In genomic region chr4:17528526-17529165, GRCh38 we compare ENCODE assay signal across 36 cellular contexts. TPM values are rescaled to one million over a fixed set of nuclear protein-coding genes. Genes with fewer than 3 reads are reported as not detected.
"Had no signal": no experiment of that assay in that cellular context is flagged by ENCODE, and none has a peak within 500 bp of the region (broad histone marks: within the 10 kb centered on the region; RNA-seq: fewer than 3 reads in every experiment).

No MANE protein-coding gene starts in this region.

- H2AFZ ChIP-seq: hepatocyte, neural progenitor cell had no signal

- H3K9me3 ChIP-seq: heart right ventricle, left ventricle myocardium inferior, ovary, prostate gland, sigmoid colon, tibial nerve, upper lobe of left lung, vagina had no signal

- H3K4me3 Mint-ChIP-seq: mesothelial cell of epicardium; naive thymus-derived CD8-positive, alpha-beta T cell; nephron progenitor cell; neural progenitor cell; stimulated activated memory B cell treated with anti-CD40 and anti-IgM and Interleukin-4, amounts not matched to agents 10 μg/mL and 1 μg/mL and 100 μg/mL, for 72 hours; stimulated activated naive CD8-positive, alpha-beta T cell treated with anti-CD3 and anti-CD28 coated beads, Interleukin-15, amount 100 ng/mL, for 72 hours had no signal

- H3K27ac Mint-ChIP-seq: mesothelial cell of epicardium; naive thymus-derived CD8-positive, alpha-beta T cell; nephron progenitor cell; neural progenitor cell; stimulated activated memory B cell treated with anti-CD40 and anti-IgM and Interleukin-4, amounts not matched to agents 10 μg/mL and 1 μg/mL and 100 μg/mL, for 72 hours; stimulated activated naive CD8-positive, alpha-beta T cell treated with anti-CD3 and anti-CD28 coated beads, Interleukin-15, amount 100 ng/mL, for 72 hours had no signal

- ATAC-seq: naive thymus-derived CD8-positive, alpha-beta T cell; right cardiac atrium; stimulated activated memory B cell treated with anti-CD40 and anti-IgM and Interleukin-4, amounts not matched to agents 10 μg/mL and 1 μg/mL and 100 μg/mL, for 72 hours; stimulated activated naive CD8-positive, alpha-beta T cell treated with anti-CD3 and anti-CD28 coated beads, Interleukin-15, amount 100 ng/mL, for 72 hours had no signal

- H3K36me3 ChIP-seq: heart right ventricle, left ventricle myocardium inferior, neural progenitor cell, ovary, prostate gland, sigmoid colon, tibial nerve, upper lobe of left lung, vagina had no signal

- H3K9me3 Mint-ChIP-seq: mesothelial cell of epicardium; naive thymus-derived CD8-positive, alpha-beta T cell; nephron progenitor cell; neural progenitor cell; stimulated activated memory B cell treated with anti-CD40 and anti-IgM and Interleukin-4, amounts not matched to agents 10 μg/mL and 1 μg/mL and 100 μg/mL, for 72 hours; stimulated activated naive CD8-positive, alpha-beta T cell treated with anti-CD3 and anti-CD28 coated beads, Interleukin-15, amount 100 ng/mL, for 72 hours had no signal

- H3K4me2 ChIP-seq: hepatocyte, neural progenitor cell, smooth muscle cell had no signal

- H3K36me3 Mint-ChIP-seq: mesothelial cell of epicardium; naive thymus-derived CD8-positive, alpha-beta T cell; neural progenitor cell; stimulated activated memory B cell treated with anti-CD40 and anti-IgM and Interleukin-4, amounts not matched to agents 10 μg/mL and 1 μg/mL and 100 μg/mL, for 72 hours had no signal

- H3K9ac ChIP-seq: neural progenitor cell had no signal

- H3K4me3 ChIP-seq: heart right ventricle, hepatocyte, left ventricle myocardium inferior, lung, neural progenitor cell, ovary, prostate gland, sigmoid colon, smooth muscle cell, tibial nerve, upper lobe of left lung, vagina had no signal

- H3K4me1 ChIP-seq: heart right ventricle, left ventricle myocardium inferior, neural progenitor cell, prostate gland, sigmoid colon, tibial nerve, vagina had no signal

- DNase-seq: heart right ventricle; islet precursor cell; left ventricle myocardium inferior; mesendoderm; naive thymus-derived CD8-positive, alpha-beta T cell; nephron progenitor cell; ovary; posterior cingulate gyrus; retina; right cardiac atrium; sigmoid colon; stimulated activated CD4-positive, alpha-beta T cell treated with anti-CD3 and anti-CD28 coated beads, Interleukin-1b, Interleukin-23, amount 100 ng/mL, for 48 hours; stimulated activated CD4-positive, alpha-beta T cell treated with anti-CD3 and anti-CD28 coated beads, Interleukin-2, amount 100 ng/mL, for 48 hours; stimulated activated CD4-positive, alpha-beta T cell treated with anti-CD3 and anti-CD28 coated beads, Interleukin-4, amount 100 ng/mL, for 4 hours; stimulated activated CD8-positive, alpha-beta memory T cell treated with anti-CD3 and anti-CD28 coated beads, Interleukin-4, amount 100 ng/mL, for 48 hours; stimulated activated naive CD4-positive, alpha-beta T cell treated with Interleukin-2 at 50 U/mL for 16 hours; stimulated activated naive CD8-positive, alpha-beta T cell treated with anti-CD3 and anti-CD28 coated beads, Interleukin-15, amount 100 ng/mL, for 72 hours; substantia nigra; upper lobe of left lung had no signal

- H3K27ac ChIP-seq: heart right ventricle, hepatocyte, left ventricle myocardium inferior, neural progenitor cell, ovary, prostate gland, sigmoid colon, tibial nerve, upper lobe of left lung, vagina had no signal

- H3K4me1 Mint-ChIP-seq: mesothelial cell of epicardium; naive thymus-derived CD8-positive, alpha-beta T cell; nephron progenitor cell; neural progenitor cell; stimulated activated naive CD8-positive, alpha-beta T cell treated with anti-CD3 and anti-CD28 coated beads, Interleukin-15, amount 100 ng/mL, for 72 hours had no signal

- H3K27me3 ChIP-seq: neural progenitor cell, ovary, sigmoid colon, tibial nerve, upper lobe of left lung, vagina had no signal

RNA-seq across cellular contexts. Expression of gene CLRN2, which starts 13.7 kb away (rescaled TPM):
- total RNA-seq: heart right ventricle; hepatocyte; kidney epithelial cell; left ventricle myocardium inferior; lower leg skin; lung; mesothelial cell of epicardium; mononuclear cell; naive thymus-derived CD8-positive, alpha-beta T cell; omental fat pad; ovary; prostate gland; right cardiac atrium; sigmoid colon; skeletal muscle tissue; smooth muscle cell; temporal lobe; tibial nerve; upper lobe of left lung; urinary bladder; vagina had no signal
- polyA plus RNA-seq: heart right ventricle; hepatocyte; lung; naive thymus-derived CD8-positive, alpha-beta T cell; ovary; right cardiac atrium; sigmoid colon; smooth muscle cell; thymus; urinary bladder had no signal
